Comparison of ENCODE assay signal across 12 cellular contexts in genomic region chr4:126627255-126627654, GRCh38.
DNase-seq lines count a peak whose midpoint lies in the region; ATAC-seq and TF ChIP-seq lines count a peak whose summit lies in the region.
"Had no signal": no experiment of that assay in that cellular context is flagged by ENCODE, and none has a peak within 500 bp of the region (broad histone marks: within the 10 kb centered on the region; RNA-seq: fewer than 3 reads in every experiment).

No MANE protein-coding gene starts in this region.

- BruUV-seq in PC-9 (replicated peaks; lab: Mats Ljungman, UMichigan): no TSS peak

- intact Hi-C loops in PC-9 (cut with micrococcal nuclease; ENCODE audit: unreplicated experiment): loop anchor here (10.0 kb wide), 1 partner anchor 858 kb away; no protein-coding TSS in a partner anchor

- no peaks in the 10 kb centered on the region for H3K9me3 ChIP-seq in PC-9 (ENCODE audit: insufficient read depth, low read depth)
- H3K9me3 ChIP-seq: testis had no signal

- no peaks in the 10 kb centered on the region for H3K79me2 ChIP-seq in GM23338 (replicated peaks; ENCODE audit: insufficient read depth)
- no peaks in the 10 kb centered on the region for H3K79me2 ChIP-seq in PC-9 (ENCODE audit: low read depth)

- H2AFZ ChIP-seq in GM23338: peak overlapping the region; percentile 91; the same call in 1 of the 2 replicates
- no peak overlapping the region for H2AFZ ChIP-seq in PC-9

- H3K36me3 ChIP-seq in GM23338 (ENCODE audit: insufficient read depth) (no peaks in the 10 kb centered on the region), PC-9 (ENCODE audit: low read depth) (no peaks in the 10 kb centered on the region)

- H3K4me1 ChIP-seq in GM23338 (ENCODE audit: insufficient read depth): no peaks in the 10 kb centered on the region
- no peaks in the 10 kb centered on the region for H3K4me1 ChIP-seq in PC-9 (replicated peaks; ENCODE audit: insufficient read depth)
- H3K4me1 ChIP-seq: testis had no signal

- no peak overlapping the region for H3K27ac Mint-ChIP-seq in GM23338
- H3K27ac Mint-ChIP-seq: dendritic cell treated with granulocyte-macrophage colony-stimulating factor and Interleukin-4, amounts not matched to agents 40 ng/mL and 50 ng/mL, for 4 days had no signal

- CTCF ChIA-PET in AG04449 (lab: Yijun Ruan, JAX): interaction anchor here (1.3 to 2.1 kb wide), 7 partner anchors 8 to 498 kb away, joined by 4 to 9 read pairs (median 5); no protein-coding TSS in a partner anchor
- CTCF ChIA-PET in PC-9 (lab: Charles Lee): no interaction called here

- H3K4me2 ChIP-seq in GM23338 (no peak overlapping the region), PC-9 (no peak overlapping the region)

- H3K9me2 ChIP-seq in GM23338 (ENCODE audit: insufficient read depth): 0 out of 2 replicates have a peak, but pooled peaks cover 4% of the 10 kb centered on the region
- H3K9me2 ChIP-seq in PC-9 (ENCODE audit: insufficient read depth): no peaks in the 10 kb centered on the region

- no peaks in the 10 kb centered on the region for H3K27me3 Mint-ChIP-seq in GM23338 (ENCODE audit: insufficient read depth, low read depth, poor library complexity)
- H3K27me3 Mint-ChIP-seq: dendritic cell treated with granulocyte-macrophage colony-stimulating factor and Interleukin-4, amounts not matched to agents 40 ng/mL and 50 ng/mL, for 4 days had no signal

- no peaks in the 10 kb centered on the region for H3K4me1 Mint-ChIP-seq in GM23338

- H3K36me3 Mint-ChIP-seq in GM23338 (ENCODE audit: low read depth): no peaks in the 10 kb centered on the region

- no peak overlapping the region for H3K4me3 Mint-ChIP-seq in GM23338
- H3K4me3 Mint-ChIP-seq: dendritic cell treated with granulocyte-macrophage colony-stimulating factor and Interleukin-4, amounts not matched to agents 40 ng/mL and 50 ng/mL, for 4 days had no signal

- ATAC-seq in GM23338 (peak; percentile 78), HG02981 (IDR thresholded peaks at IDR 0.05; ENCODE audit: unreplicated experiment) (no peak)

- H3F3A ChIP-seq in GM23338 (replicated peaks; ENCODE audit: low read depth) (no peaks in the 10 kb centered on the region), PC-9 (ENCODE audit: insufficient read depth, low read depth) (no peaks in the 10 kb centered on the region)

- DNase-seq in AG04449 (ENCODE audit: low read depth, low spot score) (no peak), GM23338 (ENCODE audit: low spot score) (peak; percentile 70), PC-9 (no peak), fibroblast of mammary gland (ENCODE audit: low read depth) (peak; percentile 50), NCI-H524 treated with DMSO at 0.1 percent for 48 hours (lab: John Stamatoyannopoulos, UW) (no peak), AG20443 (ENCODE audit: low spot score) (no peak), cerebellar cortex (ENCODE audit: low spot score) (no peak)
- DNase-seq: NCI-H774; stimulated activated CD4-positive, alpha-beta T cell treated with anti-CD3 and anti-CD28 coated beads, Interleukin-15, amount 100 ng/mL, for 24 hours; testis had no signal

- H4K20me1 ChIP-seq in GM23338 (replicated peaks; ENCODE audit: insufficient read depth): no peaks in the 10 kb centered on the region
- H4K20me1 ChIP-seq in PC-9 (ENCODE audit: insufficient read depth): no peaks in the 10 kb centered on the region

- H3K27ac ChIP-seq in GM23338 (ENCODE audit: low read depth) (no peak overlapping the region), PC-9 (no peak overlapping the region)
- H3K27ac ChIP-seq: testis had no signal

- H3K4me3 ChIP-seq in AG04449 (ENCODE audit: low read depth, low read length) (no peak overlapping the region), GM23338 (no peak overlapping the region), PC-9 (no peak overlapping the region), fibroblast of mammary gland (ENCODE audit: control insufficient read depth, low read depth, low read length) (no peak overlapping the region)
- H3K4me3 ChIP-seq: testis had no signal

- H3K27me3 ChIP-seq in GM23338 (ENCODE audit: insufficient read depth) (no peaks in the 10 kb centered on the region), PC-9 (ENCODE audit: insufficient read depth, low read depth) (no peaks in the 10 kb centered on the region)
- H3K27me3 ChIP-seq: testis had no signal

- POLR2A ChIA-PET in AG04449 (lab: Yijun Ruan, JAX): no interaction called here
- POLR2A ChIA-PET in PC-9 (lab: Charles Lee; ENCODE audit: unreplicated experiment): no interaction called here

- TF ChIP-seq CTCF in AG04449 (IDR thresholded peaks at IDR 0.05; ENCODE audit: insufficient read depth, low read length, missing control alignments) (peak; percentile 49), GM23338 (conservative IDR thresholded peaks at IDR 0.05; ENCODE audit: low read depth in 2 of 2) (peak; percentile 70 to 81), PC-9 (conservative IDR thresholded peaks at IDR 0.05) (peak; percentile 58), fibroblast of mammary gland (conservative IDR thresholded peaks at IDR 0.05; ENCODE audit: control insufficient read depth, insufficient read depth, low read depth, low read length) (peak; percentile 68)

- no peaks in the 10 kb centered on the region; the same call in 2 of the 3 replicates for H3K9me3 Mint-ChIP-seq in GM23338
- H3K9me3 Mint-ChIP-seq: dendritic cell treated with granulocyte-macrophage colony-stimulating factor and Interleukin-4, amounts not matched to agents 40 ng/mL and 50 ng/mL, for 4 days had no signal

TF ChIP-seq in GM23338, 12 proteins besides CTCF, POLR2A, EP300 and RAD21 (continues in another document):
- TF ChIP-seq CREB1 (CRISPR knock-in tag; IDR thresholded peaks at IDR 0.05; ENCODE audit: low read depth) (no peak), ZNF462 (CRISPR knock-in tag; IDR thresholded peaks at IDR 0.05) (no peak), EZH2phosphoT487 (IDR thresholded peaks at IDR 0.05; ENCODE audit: unreplicated experiment) (no peak), JUNB (IDR thresholded peaks at IDR 0.05; ENCODE audit: unreplicated experiment) (no peak), EZH2 (IDR thresholded peaks at IDR 0.05; ENCODE audit: low read depth, unreplicated experiment) (no peak)

Comparison
In these comparisons a context has a peak if more than half of its experiments do, and no peak if none do; other contexts are left out.
1. DNase-seq: peak in GM23338 (single experiment) and fibroblast of mammary gland (single experiment); none in AG04449 (single experiment), PC-9 (0 of 2), NCI-H524 treated with DMSO at 0.1 percent for 48 hours (single experiment), AG20443 (single experiment) and cerebellar cortex (single experiment).
2. Peak in every context shown above with its lines, with median percentiles within 50 percentile points of each other: CTCF ChIP-seq.